In the genomic region with DNA sequence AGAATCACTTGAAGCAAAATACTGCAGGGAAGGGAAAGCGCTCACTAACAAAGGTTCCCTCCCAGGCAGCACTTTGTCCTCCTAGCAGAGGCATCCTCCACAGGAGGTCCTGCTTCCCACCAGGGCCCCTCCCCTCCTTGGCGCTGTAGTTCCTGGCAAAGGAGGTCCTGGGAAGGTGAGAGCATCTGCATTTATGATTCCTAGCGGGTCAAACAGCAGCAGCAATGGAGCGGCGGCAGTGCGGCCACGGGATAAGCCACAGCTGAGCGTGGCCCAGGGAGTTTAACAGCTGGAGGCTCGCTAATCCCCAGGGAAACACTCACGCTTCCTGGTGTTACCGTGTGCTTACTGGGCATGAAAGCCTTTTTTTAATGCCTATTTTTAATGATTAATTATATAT, we compare ENCODE assay signal across 20 cellular contexts.
"Had no signal": no experiment of that assay in that cellular context is flagged by ENCODE, and none has a peak within 500 bp of the region (broad histone marks: within the 10 kb centered on the region; RNA-seq: fewer than 3 reads in every experiment).

No MANE protein-coding gene starts in this region.

- H3K4me3 Mint-ChIP-seq: activated CD4-positive, alpha-beta memory T cell treated with anti-CD3 and anti-CD28 coated beads for 36 hours; activated naive CD4-positive, alpha-beta T cell treated with anti-CD3 and anti-CD28 coated beads, Interleukin-2, amount 10 ng/mL, durations not matched to agents 7 days and 5 days; activated T-cell treated with anti-CD3 and anti-CD28 coated beads, Interleukin-2, amount 50 U/mL, for 72 hours; mesothelial cell of epicardium; naive thymus-derived CD8-positive, alpha-beta T cell; type B pancreatic cell had no signal

- H3K27me3 ChIP-seq: body of pancreas, vagina had no signal

- ATAC-seq: activated T-cell treated with anti-CD3 and anti-CD28 coated beads, Interleukin-2, amount 50 U/mL, for 72 hours; body of pancreas; gastroesophageal sphincter; naive thymus-derived CD8-positive, alpha-beta T cell had no signal

- H3K4me3 ChIP-seq: body of pancreas, gastroesophageal sphincter, left ventricle myocardium inferior, thoracic aorta, vagina had no signal

- H3K27me3 Mint-ChIP-seq: activated naive CD4-positive, alpha-beta T cell treated with anti-CD3 and anti-CD28 coated beads, Interleukin-2, amount 10 ng/mL, durations not matched to agents 7 days and 5 days had no signal

- H3K27ac ChIP-seq: body of pancreas, epithelial cell of prostate, gastroesophageal sphincter, left ventricle myocardium inferior, thoracic aorta, vagina had no signal

- H3K9me3 Mint-ChIP-seq: activated CD4-positive, alpha-beta memory T cell treated with anti-CD3 and anti-CD28 coated beads for 36 hours; activated naive CD4-positive, alpha-beta T cell treated with anti-CD3 and anti-CD28 coated beads, Interleukin-2, amount 10 ng/mL, durations not matched to agents 7 days and 5 days; activated T-cell treated with anti-CD3 and anti-CD28 coated beads, Interleukin-2, amount 50 U/mL, for 72 hours; mesothelial cell of epicardium; type B pancreatic cell had no signal

- H3K9me3 ChIP-seq: body of pancreas, gastroesophageal sphincter, left ventricle myocardium inferior, thoracic aorta, vagina had no signal

- H3K4me1 Mint-ChIP-seq: activated naive CD4-positive, alpha-beta T cell treated with anti-CD3 and anti-CD28 coated beads, Interleukin-2, amount 10 ng/mL, durations not matched to agents 7 days and 5 days had no signal

- H3K36me3 Mint-ChIP-seq: activated CD4-positive, alpha-beta memory T cell treated with anti-CD3 and anti-CD28 coated beads for 36 hours; activated naive CD4-positive, alpha-beta T cell treated with anti-CD3 and anti-CD28 coated beads, Interleukin-2, amount 10 ng/mL, durations not matched to agents 7 days and 5 days; mesothelial cell of epicardium; naive thymus-derived CD8-positive, alpha-beta T cell; type B pancreatic cell had no signal

- DNase-seq: activated CD4-positive, alpha-beta memory T cell treated with anti-CD3 and anti-CD28 coated beads for 36 hours; activated CD4-positive, alpha-beta T cell treated with anti-CD3 and anti-CD28 coated beads for 48 hours; activated effector memory CD4-positive, alpha-beta T cell treated with anti-CD3 and anti-CD28 coated beads, Interleukin-2, amount 50 U/mL, for 16 hours; activated naive CD4-positive, alpha-beta T cell treated with anti-CD3 and anti-CD28 coated beads, Interleukin-2, amount 10 ng/mL, durations not matched to agents 7 days and 5 days; activated T-cell treated with anti-CD3 and anti-CD28 coated beads, Interleukin-2, amount 50 U/mL, for 72 hours; amygdala; body of pancreas; head of caudate nucleus; hypothalamus; left ventricle myocardium inferior; mammary epithelial cell; stimulated activated CD4-positive, alpha-beta T cell treated with anti-CD3 and anti-CD28 coated beads, Interleukin-4, amount 100 ng/mL, for 1 hour; stimulated activated naive CD4-positive, alpha-beta T cell treated with Interleukin-2 at 50 U/mL for 16 hours had no signal

- H3K27ac Mint-ChIP-seq: activated CD4-positive, alpha-beta memory T cell treated with anti-CD3 and anti-CD28 coated beads for 36 hours; activated naive CD4-positive, alpha-beta T cell treated with anti-CD3 and anti-CD28 coated beads, Interleukin-2, amount 10 ng/mL, durations not matched to agents 7 days and 5 days; activated T-cell treated with anti-CD3 and anti-CD28 coated beads, Interleukin-2, amount 50 U/mL, for 72 hours; mesothelial cell of epicardium; naive thymus-derived CD8-positive, alpha-beta T cell; type B pancreatic cell had no signal

- H3K36me3 ChIP-seq: gastroesophageal sphincter, left ventricle myocardium inferior, thoracic aorta, vagina had no signal

- H3K4me1 ChIP-seq: body of pancreas, gastroesophageal sphincter, vagina had no signal
